Comparison of ENCODE assay signal across 9 cellular contexts in genomic region chr6:111823831-111824607, GRCh38. TPM values are rescaled to one million over a fixed set of nuclear protein-coding genes. Genes with fewer than 3 reads are reported as not detected.
DNase-seq lines count a peak whose midpoint lies in the region; ATAC-seq lines count a peak whose summit lies in the region.
"Had no signal": no experiment of that assay in that cellular context is flagged by ENCODE, and none has a peak within 500 bp of the region (broad histone marks: within the 10 kb centered on the region; RNA-seq: fewer than 3 reads in every experiment).

No MANE protein-coding gene starts in this region.

- POLR2A ChIA-PET in activated CD4-positive, alpha-beta memory T cell treated with anti-CD3 and anti-CD28 coated beads, Interleukin-2, amount 10 ng/mL, durations not matched to agents 7 days and 5 days (lab: Charles Lee) = interaction anchor here (0.8 to 3.3 kb wide), 15 partner anchors 8 to 65 kb away, joined by 3 to 20 read pairs (median 8); no protein-coding TSS in a partner anchor

- peak; percentile 61 to 83 for ATAC-seq in right cardiac atrium
- peak; percentile 40 for ATAC-seq in aorta (ENCODE audit: low FRiP score)
- ATAC-seq: Panc1 had no signal

- H3K9me3 Mint-ChIP-seq in activated naive CD4-positive, alpha-beta T cell treated with anti-CD3 and anti-CD28 coated beads for 36 hours = peaks cover 2% of the 10 kb centered on the region
- no peaks in the 10 kb centered on the region for H3K9me3 Mint-ChIP-seq in activated CD4-positive, alpha-beta memory T cell treated with anti-CD3 and anti-CD28 coated beads, Interleukin-2, amount 10 ng/mL, durations not matched to agents 7 days and 5 days

- H3K27ac Mint-ChIP-seq in activated naive CD4-positive, alpha-beta T cell treated with anti-CD3 and anti-CD28 coated beads for 36 hours = peak overlapping the region; percentile 89
- H3K27ac Mint-ChIP-seq in activated CD4-positive, alpha-beta memory T cell treated with anti-CD3 and anti-CD28 coated beads, Interleukin-2, amount 10 ng/mL, durations not matched to agents 7 days and 5 days = peak overlapping the region; percentile 58

- intact Hi-C loops in activated naive CD4-positive, alpha-beta T cell treated with anti-CD3 and anti-CD28 coated beads for 36 hours (cut with micrococcal nuclease) = loop anchor here (1.0 kb wide), 7 partner anchors 9 to 60 kb away; no protein-coding TSS in a partner anchor
- intact Hi-C loops in right cardiac atrium (cut with DNase I) (no loop called here), aorta (cut with DNase I) (no loop called here)

- H3K4me3 Mint-ChIP-seq in activated naive CD4-positive, alpha-beta T cell treated with anti-CD3 and anti-CD28 coated beads for 36 hours = peak overlapping the region; percentile 39
- peak overlapping the region; percentile 18 for H3K4me3 Mint-ChIP-seq in activated CD4-positive, alpha-beta memory T cell treated with anti-CD3 and anti-CD28 coated beads, Interleukin-2, amount 10 ng/mL, durations not matched to agents 7 days and 5 days

- H3K36me3 ChIP-seq in aorta (ENCODE audit: control insufficient read depth in 1 of 2, insufficient read depth in 2 of 2, low read length in 1 of 2) = no peaks in the 10 kb centered on the region

- H3K27me3 Mint-ChIP-seq in activated naive CD4-positive, alpha-beta T cell treated with anti-CD3 and anti-CD28 coated beads for 36 hours (ENCODE audit: low read depth) = no peaks in the 10 kb centered on the region
- H3K27me3 Mint-ChIP-seq in activated CD4-positive, alpha-beta memory T cell treated with anti-CD3 and anti-CD28 coated beads, Interleukin-2, amount 10 ng/mL, durations not matched to agents 7 days and 5 days = no peaks in the 10 kb centered on the region

- WGBS in right cardiac atrium = 40% methylated on average over 4 of the region's 4 CpGs
- WGBS in aorta, 2 donors = 33 to 37% methylated on average over 4 of the region's 4 CpGs

- no peak overlapping the region for H3K27ac ChIP-seq in right cardiac atrium (ENCODE audit: low read length)
- no peak overlapping the region for H3K27ac ChIP-seq in aorta (ENCODE audit: low read depth in 1 of 2, low read length in 2 of 2)

- no peak overlapping the region for H3K4me3 ChIP-seq in right cardiac atrium (ENCODE audit: low read length)
- no peak overlapping the region for H3K4me3 ChIP-seq in aorta (ENCODE audit: low read length in 2 of 2)

- CTCF ChIA-PET in activated naive CD4-positive, alpha-beta T cell treated with anti-CD3 and anti-CD28 coated beads for 36 hours (lab: Charles Lee) = interaction anchor here (0.8 to 4.1 kb wide), 14 partner anchors 11 to 168 kb away, joined by 3 to 19 read pairs (median 4); no protein-coding TSS in a partner anchor
- CTCF ChIA-PET in activated CD4-positive, alpha-beta memory T cell treated with anti-CD3 and anti-CD28 coated beads, Interleukin-2, amount 10 ng/mL, durations not matched to agents 7 days and 5 days (lab: Charles Lee) = interaction anchor here (0.8 to 2.6 kb wide), 11 partner anchors 9 to 169 kb away, joined by 3 to 12 read pairs (median 4); no protein-coding TSS in a partner anchor

- H3K9me3 ChIP-seq in right cardiac atrium (ENCODE audit: control insufficient read depth, low read length) (no peaks in the 10 kb centered on the region), aorta (ENCODE audit: control insufficient read depth, low read length) (peaks cover 2% of the 10 kb centered on the region)

- H3K36me3 Mint-ChIP-seq in activated naive CD4-positive, alpha-beta T cell treated with anti-CD3 and anti-CD28 coated beads for 36 hours (ENCODE audit: low read depth) = peaks cover 22% of the 10 kb centered on the region
- peaks cover 23% of the 10 kb centered on the region for H3K36me3 Mint-ChIP-seq in activated CD4-positive, alpha-beta memory T cell treated with anti-CD3 and anti-CD28 coated beads, Interleukin-2, amount 10 ng/mL, durations not matched to agents 7 days and 5 days (ENCODE audit: low read depth)

- no peak for DNase-seq in activated naive CD4-positive, alpha-beta T cell treated with anti-CD3 and anti-CD28 coated beads for 36 hours
- no peak for DNase-seq in activated naive CD4-positive, alpha-beta T cell treated with anti-CD3 and anti-CD28 coated beads, Interleukin-2, amount 50 U/mL, for 16 hours
- DNase-seq in activated CD4-positive, alpha-beta memory T cell treated with anti-CD3 and anti-CD28 coated beads, Interleukin-2, amount 10 ng/mL, durations not matched to agents 7 days and 5 days = no peak
- no peak for DNase-seq in right cardiac atrium
- no peak for DNase-seq in aorta
- DNase-seq in NCI-H187 (lab: John Stamatoyannopoulos, UW) = no peak
- DNase-seq in GM19240 (ENCODE audit: insufficient read length, low spot score) = no peak
- no peak for DNase-seq in hypothalamus (lab: John Stamatoyannopoulos, UW)

- H3K4me1 ChIP-seq in right cardiac atrium (ENCODE audit: control insufficient read depth, insufficient read depth, low read length) = peaks cover 9% of the 10 kb centered on the region
- H3K4me1 ChIP-seq in aorta (ENCODE audit: control insufficient read depth in 1 of 2, insufficient read depth in 2 of 2, low read length in 2 of 2) = peaks cover 0 to 4% of the 10 kb centered on the region in 2 donors

- H3K4me1 Mint-ChIP-seq in activated naive CD4-positive, alpha-beta T cell treated with anti-CD3 and anti-CD28 coated beads for 36 hours (ENCODE audit: low read depth) = peaks cover 83% of the 10 kb centered on the region
- H3K4me1 Mint-ChIP-seq in activated CD4-positive, alpha-beta memory T cell treated with anti-CD3 and anti-CD28 coated beads, Interleukin-2, amount 10 ng/mL, durations not matched to agents 7 days and 5 days = peaks cover 52% of the 10 kb centered on the region

- no peaks in the 10 kb centered on the region for H3K27me3 ChIP-seq in right cardiac atrium (ENCODE audit: control insufficient read depth, insufficient read depth)
- H3K27me3 ChIP-seq in aorta (ENCODE audit: control insufficient read depth in 1 of 2, insufficient read depth in 2 of 2, low read length in 1 of 2) = no peaks in the 10 kb centered on the region

RNA-seq across cellular contexts. Expression of gene FYN, which starts 49.2 kb away (rescaled TPM):
- total RNA-seq in activated naive CD4-positive, alpha-beta T cell treated with anti-CD3 and anti-CD28 coated beads for 36 hours = 100 to 1,000 TPM; 236 to 244 TPM
- 100 to 1,000 TPM; 201 to 208 TPM for total RNA-seq in activated CD4-positive, alpha-beta memory T cell treated with anti-CD3 and anti-CD28 coated beads, Interleukin-2, amount 10 ng/mL, durations not matched to agents 7 days and 5 days
- total RNA-seq in right cardiac atrium = 10 to 100 TPM; 56.5 to 76.6 (median 73.5) TPM
- polyA plus RNA-seq in right cardiac atrium = 29.8 TPM
- total RNA-seq in aorta = 100 to 1,000 TPM; 100 to 162 TPM
- 10 to 100 TPM; 31.7 to 32.5 TPM for polyA plus RNA-seq in aorta
